8 cellular contexts compared by ENCODE assay signal in the genomic region with DNA sequence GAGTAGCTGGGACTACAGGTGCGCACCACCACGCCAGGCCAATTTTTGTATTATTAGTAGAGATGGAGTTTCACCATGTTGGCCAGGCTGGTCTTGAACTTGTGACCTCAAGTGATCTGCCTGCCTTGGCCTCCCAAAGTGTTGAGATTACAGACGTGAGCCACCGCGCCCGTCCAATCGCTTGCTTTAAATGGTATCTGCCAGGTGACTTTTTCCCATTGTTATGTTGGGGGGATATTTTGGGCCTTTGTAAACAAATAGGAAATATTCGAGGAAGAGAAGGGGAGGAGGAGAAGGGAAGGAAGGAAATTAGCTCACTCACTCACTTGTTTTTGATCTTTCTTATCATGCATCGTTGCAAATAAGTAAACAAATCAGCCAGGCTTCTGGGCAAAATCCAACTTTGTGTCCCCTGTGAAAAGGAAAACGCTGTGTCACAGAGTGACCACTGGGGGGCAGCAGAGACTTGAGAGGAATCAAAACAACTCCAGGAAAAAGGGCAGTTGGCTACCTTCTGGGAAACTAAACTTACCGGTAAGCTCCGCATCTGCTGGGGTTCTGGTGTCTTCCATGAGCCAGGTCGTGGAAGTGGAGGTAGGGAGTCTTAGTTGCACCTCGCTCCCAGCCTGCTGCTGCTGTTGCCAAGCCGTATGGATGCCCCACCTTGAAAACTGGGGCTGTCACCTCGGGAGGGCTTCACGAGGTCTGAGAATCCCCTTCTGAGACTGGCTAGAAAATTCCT. TPM values are rescaled to one million over a fixed set of nuclear protein-coding genes. Genes with fewer than 3 reads are reported as not detected.
DNase-seq lines count a peak whose midpoint lies in the region; ATAC-seq lines count a peak whose summit lies in the region.

No MANE protein-coding gene starts in this region.

- H3K27me3 ChIP-seq in subcutaneous abdominal adipose tissue (ENCODE audit: control insufficient read depth in 5 of 5, insufficient read depth in 4 of 5, low read length in 5 of 5) = peaks cover 0 to 3% (median 0%) of the 10 kb centered on the region in 5 donors

- H3K9ac ChIP-seq in subcutaneous abdominal adipose tissue (ENCODE audit: low read length in 5 of 5) = peak overlapping the region in 4 of 5 donors; percentile 6 to 67 (median 56)

- H3K27ac ChIP-seq in subcutaneous abdominal adipose tissue (ENCODE audit: low read depth, low read length) = no peak overlapping the region

- DNase-seq in DMS153 treated with DMSO at 0.1 percent for 48 hours (lab: John Stamatoyannopoulos, UW; ENCODE audit: unreplicated experiment) (peak; percentile 92), M059J (ENCODE audit: low read depth) (peak; percentile 81), SHP77 treated with DMSO at 0.1 percent for 48 hours (lab: John Stamatoyannopoulos, UW) (peak; percentile 60), foreskin melanocyte (peak; percentile 56), occipital lobe (lab: John Stamatoyannopoulos, UW) (peak; percentile 52)
- DNase-seq in activated effector memory CD4-positive, alpha-beta T cell treated with anti-CD3 and anti-CD28 coated beads, Interleukin-2, amount 50 U/mL, for 16 hours = peak; percentile 90

- peak overlapping the region; percentile 48 to 73 (median 63) for H3K4me3 ChIP-seq in subcutaneous abdominal adipose tissue (ENCODE audit: low read depth in 1 of 5, low read length in 5 of 5)

- H3K9me3 ChIP-seq in subcutaneous abdominal adipose tissue (ENCODE audit: control insufficient read depth in 5 of 5, low read length in 5 of 5) = peaks cover 0 to 3% (median 0%) of the 10 kb centered on the region in 5 donors

- H3K4me1 ChIP-seq in subcutaneous abdominal adipose tissue (ENCODE audit: control insufficient read depth in 5 of 5, insufficient read depth in 5 of 5, low read length in 5 of 5) = peaks cover 0 to 15% (median 10%) of the 10 kb centered on the region in 5 donors

- H3K36me3 ChIP-seq in subcutaneous abdominal adipose tissue (ENCODE audit: control insufficient read depth in 5 of 5, insufficient read depth in 5 of 5, low read length in 5 of 5) = no peaks in the 10 kb centered on the region

- no peak for ATAC-seq in GM21367 (IDR thresholded peaks at IDR 0.05; ENCODE audit: unreplicated experiment)

RNA-seq across cellular contexts. Expression of gene RANBP3, which starts 9.3 kb away (rescaled TPM):
- total RNA-seq in M059J (2014; rRNA removed; shearing (Covaris generic)) = 115 and 130 TPM in 2 replicates
- total RNA-seq in occipital lobe = 35.4 TPM
